In genomic region chr12:65169311-65170244, GRCh38 we compare ENCODE assay signal across 8 cellular contexts. TPM values are rescaled to one million over a fixed set of nuclear protein-coding genes. Genes with fewer than 3 reads are reported as not detected.
A peak's percentile ranks its signal among the peaks of the same experiment; 100 is the strongest.
DNase-seq lines count a peak whose midpoint lies in the region; ATAC-seq and TF ChIP-seq lines count a peak whose summit lies in the region.

Gene LEMD3, plus strand, starts transcription at chr12:65169583. Its CDS starts 14 bp downstream, at chr12:65169597.

- ATAC-seq in HG03432 (IDR thresholded peaks at IDR 0.05; ENCODE audit: unreplicated experiment), result peak; percentile 94

- TF ChIP-seq POLR2A in GM19193 (IDR thresholded peaks at IDR 0.05; ENCODE audit: extremely low read depth, insufficient read depth, insufficient read length), result peak; percentile 98

- DNase-seq in Ammon's horn (ENCODE audit: low spot score) (peak; percentile 97), NCI-H460 (ENCODE audit: extremely low read depth, low read depth) (peak; percentile 85), cerebellar cortex (ENCODE audit: low spot score) (peak; percentile 95), islet precursor cell (peak; percentile 98)
- DNase-seq in activated CD4-positive, CD25-positive, alpha-beta regulatory T cell treated with anti-CD3 and anti-CD28 coated beads, Interleukin-2, amount 50 U/mL, for 72 hours, result peak; percentile 91
- DNase-seq in stimulated activated CD4-positive, alpha-beta T cell treated with anti-CD3 and anti-CD28 coated beads, Interleukin-12 subunit alpha, Interleukin-12 subunit beta, amount 100 ng/mL, for 4 hours, result peak; percentile 90

RNA-seq across cellular contexts. Expression of gene LEMD3, which starts in this region (rescaled TPM):
- 17.7 and 19.7 TPM in 2 replicates for total RNA-seq in NCI-H460 (2014; rRNA removed; shearing (Covaris generic))
- 31.6 and 50.4 TPM in 2 replicates for polyA plus RNA-seq in NCI-H460 (2014; cell fraction: nucleus; rRNA removed)

Comparison
In these comparisons a context has a peak if more than half of its experiments do, and no peak if none do; other contexts are left out.
1. Peak in every context shown above with its lines: DNase-seq and ATAC-seq.